Comparison of ENCODE assay signal across 23 cellular contexts in the genomic region with DNA sequence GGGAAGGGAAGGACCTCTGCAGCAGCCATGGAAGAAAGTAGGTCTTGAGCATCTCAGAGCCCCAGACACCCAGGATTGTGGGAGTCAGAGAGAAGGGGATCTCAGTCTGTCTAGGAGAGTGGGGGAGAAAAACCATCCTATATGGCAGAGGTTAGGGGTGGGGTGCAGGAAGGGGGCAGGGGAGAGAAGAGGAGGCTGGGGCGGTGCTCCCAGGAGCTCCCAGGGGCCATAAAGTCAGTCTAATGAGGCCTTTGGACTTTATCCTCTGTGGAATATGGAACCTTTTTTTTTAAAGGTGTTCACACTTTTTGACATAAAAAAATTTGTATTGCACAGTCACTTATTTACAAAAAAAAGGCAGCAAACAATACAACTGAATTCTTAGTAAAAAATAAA. TPM values are rescaled to one million over a fixed set of nuclear protein-coding genes. Genes with fewer than 3 reads are reported as not detected.
DNase-seq lines count a peak whose midpoint lies in the region; ATAC-seq and TF ChIP-seq lines count a peak whose summit lies in the region.
"Had no signal": no experiment of that assay in that cellular context is flagged by ENCODE, and none has a peak within 500 bp of the region (broad histone marks: within the 10 kb centered on the region; RNA-seq: fewer than 3 reads in every experiment).

No MANE protein-coding gene starts in this region.

- H3K4me1 Mint-ChIP-seq in Calu3 (ENCODE audit: low read depth, unreplicated experiment): no peaks in the 10 kb centered on the region
- H3K4me1 Mint-ChIP-seq: CD4-positive, CD25-positive, alpha-beta regulatory T cell had no signal

- H3K4me3 ChIP-seq in liver (ENCODE audit: low read depth in 1 of 3, low read length in 3 of 3) (no peak overlapping the region), right lobe of liver (no peak overlapping the region), mucosa of descending colon (no peak overlapping the region), skeletal muscle tissue (ENCODE audit: low read length in 3 of 3) (no peak overlapping the region)
- H3K4me3 ChIP-seq: HAP-1 had no signal

- no peak for DNase-seq in right lobe of liver
- DNase-seq in mucosa of descending colon: peak in 2 of 3 donors; percentile 63 to 67
- DNase-seq in NCI-H510A (lab: John Stamatoyannopoulos, UW): no peak
- DNase-seq in Calu3: no peak
- DNase-seq in NCI-H748 treated with DMSO at 0.1 percent for 48 hours (lab: John Stamatoyannopoulos, UW): no peak
- DNase-seq: ACHN; BE2C; CD4-positive, CD25-positive, alpha-beta regulatory T cell; GOT3; HFFc6; IMR-90; MM.1S; NCI-H2029; NCI-H446 treated with DMSO at 0.1 percent for 48 hours; NCI-H526 treated with DMSO at 0.1 percent for 48 hours; SHP77 treated with DMSO at 0.1 percent for 48 hours had no signal

- H3K27me3 ChIP-seq in liver (ENCODE audit: control insufficient read depth in 4 of 4, insufficient read depth in 4 of 4, low read length in 3 of 4) (no peaks in the 10 kb centered on the region), right lobe of liver (no peaks in the 10 kb centered on the region), skeletal muscle tissue (ENCODE audit: control insufficient read depth in 3 of 3, insufficient read depth in 3 of 3, low read length in 3 of 3) (no peaks in the 10 kb centered on the region)
- H3K27me3 ChIP-seq: BE2C had no signal

- H3K4me1 ChIP-seq in liver (ENCODE audit: control insufficient read depth in 4 of 4, insufficient read depth in 4 of 4, low read length in 3 of 4): peaks cover 15 to 70% (median 52%) of the 10 kb centered on the region in 4 donors
- peaks cover 0 to 27% (median 14%) of the 10 kb centered on the region in 4 donors for H3K4me1 ChIP-seq in right lobe of liver
- H3K4me1 ChIP-seq in mucosa of descending colon (ENCODE audit: low read depth): peaks cover 65% of the 10 kb centered on the region
- H3K4me1 ChIP-seq in skeletal muscle tissue (ENCODE audit: control insufficient read depth in 3 of 3, insufficient read depth in 3 of 3, low read length in 3 of 3): peaks cover 44 to 85% (median 69%) of the 10 kb centered on the region in 3 donors
- H3K4me1 ChIP-seq: HAP-1 had no signal

- H3K36me3 ChIP-seq in liver (ENCODE audit: control insufficient read depth in 4 of 4, insufficient read depth in 3 of 4, low read depth in 1 of 4, low read length in 3 of 4): no peaks in the 10 kb centered on the region
- H3K36me3 ChIP-seq in right lobe of liver: no peaks in the 10 kb centered on the region
- no peaks in the 10 kb centered on the region for H3K36me3 ChIP-seq in mucosa of descending colon (ENCODE audit: low read depth)
- H3K36me3 ChIP-seq in skeletal muscle tissue (ENCODE audit: control insufficient read depth in 3 of 3, insufficient read depth in 3 of 3, low read length in 3 of 3): no peaks in the 10 kb centered on the region
- H3K36me3 ChIP-seq: BE2C, HAP-1 had no signal

- intact Hi-C loops in right lobe of liver (cut with DNase I): no loop called here
- intact Hi-C loops in mucosa of descending colon (cut with DNase I, micrococcal nuclease): no loop called here
- intact Hi-C loops in Calu3 (cut with micrococcal nuclease; ENCODE audit: unreplicated experiment): no loop called here

- TF ChIP-seq POLR2A in right lobe of liver (IDR thresholded peaks at IDR 0.05): no peak

- ATAC-seq in right lobe of liver (no peak), mucosa of descending colon (peak; percentile 49), SK-N-SH treated with all-trans-retinoic acid at 6 μM for 48 hours (no peak)

- no peaks in the 10 kb centered on the region for H3K9me3 ChIP-seq in liver (ENCODE audit: control insufficient read depth in 4 of 4, low read length in 3 of 4)
- H3K9me3 ChIP-seq in right lobe of liver: no peaks in the 10 kb centered on the region
- H3K9me3 ChIP-seq in mucosa of descending colon: no peaks in the 10 kb centered on the region
- no peaks in the 10 kb centered on the region for H3K9me3 ChIP-seq in skeletal muscle tissue (ENCODE audit: control insufficient read depth in 3 of 3, low read length in 3 of 3)
- H3K9me3 ChIP-seq: BE2C, HAP-1 had no signal

- no peaks in the 10 kb centered on the region for H3K36me3 Mint-ChIP-seq in Calu3 (ENCODE audit: insufficient read depth, unreplicated experiment)
- H3K36me3 Mint-ChIP-seq: CD4-positive, CD25-positive, alpha-beta regulatory T cell had no signal

- TF ChIP-seq RAD21 in liver (IDR thresholded peaks at IDR 0.05): no peak

- WGBS in liver: 68% methylated on average over 1 of the region's 1 CpG
- 44% methylated on average over 1 of the region's 1 CpG for WGBS in right lobe of liver (ENCODE audit: insufficient coverage, low coverage, low lambda C conversion rate, missing lambda C conversion rate)

- H3K27ac ChIP-seq in liver (ENCODE audit: low read depth in 1 of 2, low read length in 2 of 2) (no peak overlapping the region), right lobe of liver (no peak overlapping the region), skeletal muscle tissue (ENCODE audit: low read depth, low read length) (peak overlapping the region; percentile 33)
- H3K27ac ChIP-seq: 22Rv1, KMS-11, RWPE1 had no signal

- TF ChIP-seq CTCF in liver (IDR thresholded peaks at IDR 0.05; ENCODE audit: low read depth, low read length, missing input control) (no peak), right lobe of liver (IDR thresholded peaks at IDR 0.05) (no peak), mucosa of descending colon (IDR thresholded peaks at IDR 0.05) (no peak), Calu3 (IDR thresholded peaks at IDR 0.05; ENCODE audit: unreplicated experiment) (no peak)

- CTCF ChIA-PET in Calu3 (lab: Charles Lee): no interaction called here

- no peak overlapping the region for H3K27ac Mint-ChIP-seq in Calu3 (ENCODE audit: unreplicated experiment)
- H3K27ac Mint-ChIP-seq: CD4-positive, CD25-positive, alpha-beta regulatory T cell; HFFc6 had no signal

- H3K27me3 Mint-ChIP-seq in Calu3 (ENCODE audit: unreplicated experiment): peaks cover 12% of the 10 kb centered on the region
- H3K27me3 Mint-ChIP-seq: CD4-positive, CD25-positive, alpha-beta regulatory T cell had no signal

- BruUV-seq in Calu3 (replicated peaks; lab: Mats Ljungman, UMichigan): no TSS peak

- H3K9me3 Mint-ChIP-seq in Calu3 (ENCODE audit: low read depth, unreplicated experiment): no peaks in the 10 kb centered on the region
- H3K9me3 Mint-ChIP-seq: CD4-positive, CD25-positive, alpha-beta regulatory T cell; HFFc6 had no signal

- no peak overlapping the region for H3K4me3 Mint-ChIP-seq in Calu3 (ENCODE audit: low read depth, unreplicated experiment)
- H3K4me3 Mint-ChIP-seq: CD4-positive, CD25-positive, alpha-beta regulatory T cell; HFFc6 had no signal

- H3K9ac ChIP-seq in liver (ENCODE audit: low read depth in 1 of 2, low read length in 2 of 2) (no peak overlapping the region), skeletal muscle tissue (ENCODE audit: low read depth in 1 of 3, low read length in 3 of 3) (no peak overlapping the region)
- H3K9ac ChIP-seq: KMS-11 had no signal

TF ChIP-seq in liver, 16 proteins besides CTCF, POLR2A, EP300 and RAD21:
- TF ChIP-seq HNF4A (conservative IDR thresholded peaks at IDR 0.05) (peak; percentile 32 to 34), JUND (IDR thresholded peaks at IDR 0.05) (no peak)

TF ChIP-seq in SK-N-SH treated with all-trans-retinoic acid at 6 μM for 48 hours, 23 proteins besides CTCF, POLR2A, EP300 and RAD21 (continues in another document):
- TF ChIP-seq OSR1 (CRISPR knock-in tag; IDR thresholded peaks at IDR 0.05) (no peak), TOX (CRISPR knock-in tag; IDR thresholded peaks at IDR 0.05; ENCODE audit: borderline replicate concordance) (no peak), ZFP3 (CRISPR knock-in tag; IDR thresholded peaks at IDR 0.05) (no peak), PPARA (CRISPR knock-in tag; IDR thresholded peaks at IDR 0.05; ENCODE audit: borderline replicate concordance) (no peak), SNAI2 (CRISPR knock-in tag; IDR thresholded peaks at IDR 0.05) (no peak)
- TF ChIP-seq, protein P1, sequence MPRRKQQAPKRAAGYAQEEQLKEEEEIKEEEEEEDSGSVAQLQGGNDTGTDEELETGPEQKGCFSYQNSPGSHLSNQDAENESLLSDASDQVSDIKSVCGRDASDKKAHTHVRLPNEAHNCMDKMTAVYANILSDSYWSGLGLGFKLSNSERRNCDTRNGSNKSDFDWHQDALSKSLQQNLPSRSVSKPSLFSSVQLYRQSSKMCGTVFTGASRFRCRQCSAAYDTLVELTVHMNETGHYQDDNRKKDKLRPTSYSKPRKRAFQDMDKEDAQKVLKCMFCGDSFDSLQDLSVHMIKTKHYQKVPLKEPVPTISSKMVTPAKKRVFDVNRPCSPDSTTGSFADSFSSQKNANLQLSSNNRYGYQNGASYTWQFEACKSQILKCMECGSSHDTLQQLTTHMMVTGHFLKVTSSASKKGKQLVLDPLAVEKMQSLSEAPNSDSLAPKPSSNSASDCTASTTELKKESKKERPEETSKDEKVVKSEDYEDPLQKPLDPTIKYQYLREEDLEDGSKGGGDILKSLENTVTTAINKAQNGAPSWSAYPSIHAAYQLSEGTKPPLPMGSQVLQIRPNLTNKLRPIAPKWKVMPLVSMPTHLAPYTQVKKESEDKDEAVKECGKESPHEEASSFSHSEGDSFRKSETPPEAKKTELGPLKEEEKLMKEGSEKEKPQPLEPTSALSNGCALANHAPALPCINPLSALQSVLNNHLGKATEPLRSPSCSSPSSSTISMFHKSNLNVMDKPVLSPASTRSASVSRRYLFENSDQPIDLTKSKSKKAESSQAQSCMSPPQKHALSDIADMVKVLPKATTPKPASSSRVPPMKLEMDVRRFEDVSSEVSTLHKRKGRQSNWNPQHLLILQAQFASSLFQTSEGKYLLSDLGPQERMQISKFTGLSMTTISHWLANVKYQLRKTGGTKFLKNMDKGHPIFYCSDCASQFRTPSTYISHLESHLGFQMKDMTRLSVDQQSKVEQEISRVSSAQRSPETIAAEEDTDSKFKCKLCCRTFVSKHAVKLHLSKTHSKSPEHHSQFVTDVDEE (CRISPR knock-in tag; IDR thresholded peaks at IDR 0.05): no peak
- TF ChIP-seq, protein P2, sequence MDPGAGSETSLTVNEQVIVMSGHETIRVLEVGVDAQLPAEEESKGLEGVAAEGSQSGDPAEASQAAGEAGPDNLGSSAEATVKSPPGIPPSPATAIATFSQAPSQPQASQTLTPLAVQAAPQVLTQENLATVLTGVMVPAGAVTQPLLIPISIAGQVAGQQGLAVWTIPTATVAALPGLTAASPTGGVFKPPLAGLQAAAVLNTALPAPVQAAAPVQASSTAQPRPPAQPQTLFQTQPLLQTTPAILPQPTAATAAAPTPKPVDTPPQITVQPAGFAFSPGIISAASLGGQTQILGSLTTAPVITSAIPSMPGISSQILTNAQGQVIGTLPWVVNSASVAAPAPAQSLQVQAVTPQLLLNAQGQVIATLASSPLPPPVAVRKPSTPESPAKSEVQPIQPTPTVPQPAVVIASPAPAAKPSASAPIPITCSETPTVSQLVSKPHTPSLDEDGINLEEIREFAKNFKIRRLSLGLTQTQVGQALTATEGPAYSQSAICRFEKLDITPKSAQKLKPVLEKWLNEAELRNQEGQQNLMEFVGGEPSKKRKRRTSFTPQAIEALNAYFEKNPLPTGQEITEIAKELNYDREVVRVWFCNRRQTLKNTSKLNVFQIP (CRISPR knock-in tag; IDR thresholded peaks at IDR 0.05; ENCODE audit: borderline replicate concordance, low read depth): no peak

RNA-seq across cellular contexts. Expression of a gene that starts 52.0 kb away (rescaled TPM):
- total RNA-seq in liver (10 to 100 TPM in 1 of 2 donors, 1 to 10 TPM in 1; 1.1 to 17.5 TPM), right lobe of liver (10 to 100 TPM; 23.4 to 51.8 (median 35.6) TPM), mucosa of descending colon (10 to 100 TPM; 62.9 to 73.6 (median 63.9) TPM), skeletal muscle tissue (6.3 TPM), Calu3 (2022) (0.92 and 2.5 TPM in 2 replicates)
- 10 to 100 TPM in 1 of 2 donors, 1 to 10 TPM in 1; 3.9 to 36.6 TPM for polyA plus RNA-seq in liver
- polyA plus RNA-seq: CD4-positive, CD25-positive, alpha-beta regulatory T cell had no signal

Comparison
In these comparisons a context has a peak if more than half of its experiments do, and no peak if none do; other contexts are left out.
1. DNase-seq: peak in mucosa of descending colon (2 of 3); none in right lobe of liver (0 of 3), NCI-H510A (single experiment), Calu3 (single experiment) and NCI-H748 treated with DMSO at 0.1 percent for 48 hours (single experiment).